8 cellular contexts compared by ENCODE assay signal in genomic region chr22:24503137-24503850, GRCh38. TPM values are rescaled to one million over a fixed set of nuclear protein-coding genes. Genes with fewer than 3 reads are reported as not detected.
A peak's percentile ranks its signal among the peaks of the same experiment; 100 is the strongest.
DNase-seq lines count a peak whose midpoint lies in the region; ATAC-seq and TF ChIP-seq lines count a peak whose summit lies in the region.

No MANE protein-coding gene starts in this region.

- H3K27me3 Mint-ChIP-seq in CD14-positive monocyte (ENCODE audit: low read depth in 3 of 3) (peaks cover 3 to 5% (median 5%) of the 10 kb centered on the region in 3 donors), progenitor cell of endocrine pancreas (peaks cover 34% of the 10 kb centered on the region)

- DNase-seq in CD14-positive monocyte (ENCODE audit: low spot score) (peak; percentile 90), fibroblast of pulmonary artery (ENCODE audit: low read depth) (peak; percentile 69), progenitor cell of endocrine pancreas (ENCODE audit: low spot score, unreplicated experiment) (no peak)
- DNase-seq in activated CD8-positive, alpha-beta memory T cell treated with anti-CD3 and anti-CD28 coated beads, Interleukin-2, amount 50 U/mL, for 4 hours, result peak; percentile 75

- H3K79me2 ChIP-seq in OCI-LY3 (ENCODE audit: low read length), result no peaks in the 10 kb centered on the region

- H3K4me3 Mint-ChIP-seq in CD14-positive monocyte (peak overlapping the region in 1 of 2 donors; percentile 26), progenitor cell of endocrine pancreas (ENCODE audit: low read depth) (no peak overlapping the region)

- H3K4me1 ChIP-seq in OCI-LY3 (ENCODE audit: low read length), result peaks cover 26% of the 10 kb centered on the region

- H3K27ac Mint-ChIP-seq in CD14-positive monocyte (peak overlapping the region; percentile 92 to 99 (median 96)), progenitor cell of endocrine pancreas (no peak overlapping the region)

- H3K27ac ChIP-seq in OCI-LY3 (ENCODE audit: low read length), result no peak overlapping the region

- peak overlapping the region; percentile 31 for H3K4me2 ChIP-seq in OCI-LY3 (ENCODE audit: low read length)

- H3K4me1 Mint-ChIP-seq in CD14-positive monocyte (peaks cover 67% of the 10 kb centered on the region), progenitor cell of endocrine pancreas (ENCODE audit: low read depth) (peaks cover 38% of the 10 kb centered on the region)

- peak; percentile 45 for ATAC-seq in GM21447 (IDR thresholded peaks at IDR 0.05; ENCODE audit: unreplicated experiment)
- ATAC-seq in HG03025 (IDR thresholded peaks at IDR 0.05; ENCODE audit: low FRiP score, unreplicated experiment), result no peak
- no peak for ATAC-seq in GM21825 (IDR thresholded peaks at IDR 0.05; ENCODE audit: unreplicated experiment)

- H3K4me3 ChIP-seq in OCI-LY3 (ENCODE audit: low read length) (no peak overlapping the region), fibroblast of pulmonary artery (replicated peaks; ENCODE audit: low read depth, low read length) (no peak overlapping the region)

- no peaks in the 10 kb centered on the region for H3K36me3 ChIP-seq in OCI-LY3 (replicated peaks; ENCODE audit: low read depth, low read length)

- H2AFZ ChIP-seq in OCI-LY3 (ENCODE audit: low read depth, low read length), result no peak overlapping the region

- H3K9me3 Mint-ChIP-seq in CD14-positive monocyte (peaks cover 0 to 3% (median 1%) of the 10 kb centered on the region in 7 donors), progenitor cell of endocrine pancreas (ENCODE audit: low read depth) (no peaks in the 10 kb centered on the region)

- intact Hi-C loops in CD14-positive monocyte (cut with micrococcal nuclease), result loop anchor here (1.0 to 5.0 kb wide), 5 partner anchors 9 to 81 kb away; no protein-coding TSS in a partner anchor

- 0 out of 2 replicates have a peak, but pooled peaks cover 8% of the 10 kb centered on the region for H3K27me3 ChIP-seq in OCI-LY3 (ENCODE audit: low read depth, low read length)

- H3K9me3 ChIP-seq in OCI-LY3 (ENCODE audit: insufficient read depth, low read length), result no peaks in the 10 kb centered on the region

- TF ChIP-seq CTCF in CD14-positive monocyte (IDR thresholded peaks at IDR 0.05) (peak; percentile 83), OCI-LY3 (IDR thresholded peaks at IDR 0.05; ENCODE audit: low read depth, low read length) (peak; percentile 88), fibroblast of pulmonary artery (IDR thresholded peaks at IDR 0.05; ENCODE audit: low read length, missing control alignments) (peak; percentile 82), progenitor cell of endocrine pancreas (IDR thresholded peaks at IDR 0.05; ENCODE audit: unreplicated experiment) (peak; percentile 58)

- H3K36me3 Mint-ChIP-seq in CD14-positive monocyte (peaks cover 7 to 8% of the 10 kb centered on the region in 2 donors), progenitor cell of endocrine pancreas (ENCODE audit: insufficient read depth) (no peaks in the 10 kb centered on the region)

- no peaks in the 10 kb centered on the region for H4K20me1 ChIP-seq in OCI-LY3 (ENCODE audit: insufficient read depth, low read length)

- H3K9ac ChIP-seq in OCI-LY3 (ENCODE audit: low read length), result no peak overlapping the region

RNA-seq across cellular contexts. Expression of gene UPB1, which starts 8.2 kb away (rescaled TPM):
- under 1 TPM in 1 of 2 donors, not detected in 1; 0.17 TPM for polyA plus RNA-seq in CD14-positive monocyte
- total RNA-seq in progenitor cell of endocrine pancreas, result 0.50 and 0.75 TPM in 2 replicates

RNA-seq across cellular contexts. Expression of gene GUCD1, which starts 51.6 kb away (rescaled TPM):
- polyA plus RNA-seq in CD14-positive monocyte, result 10 to 100 TPM; 67.1 to 72.5 TPM
- total RNA-seq in progenitor cell of endocrine pancreas, result 62.0 and 67.5 TPM in 2 replicates

RNA-seq across cellular contexts. Expression of gene SNRPD3, which starts 52.5 kb away (rescaled TPM):
- 10 to 100 TPM; 71.8 to 80.9 TPM for polyA plus RNA-seq in CD14-positive monocyte
- total RNA-seq in progenitor cell of endocrine pancreas, result 124 and 125 TPM in 2 replicates
